In the genomic region with DNA sequence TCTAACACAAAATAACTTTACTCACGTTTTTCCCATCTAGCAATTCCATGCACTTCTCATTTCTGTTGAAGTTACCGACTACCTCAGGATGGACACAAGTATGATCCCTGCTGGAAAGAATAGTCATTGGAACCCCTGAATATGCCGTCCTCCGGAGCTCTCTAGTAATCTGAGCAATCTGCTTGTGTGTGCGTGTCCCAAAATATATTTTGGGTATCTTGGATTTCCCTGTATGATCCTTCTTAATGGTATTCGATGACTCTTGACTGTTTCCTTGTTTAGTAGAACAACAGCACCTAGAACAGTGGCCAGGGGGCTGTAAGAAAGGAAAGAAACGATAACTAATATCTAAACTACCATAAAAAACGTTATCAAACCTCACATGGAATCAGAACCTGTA, we compare ENCODE assay signal across 31 cellular contexts. TPM values are rescaled to one million over a fixed set of nuclear protein-coding genes. Genes with fewer than 3 reads are reported as not detected.
"Had no signal": no experiment of that assay in that cellular context is flagged by ENCODE, and none has a peak within 500 bp of the region (broad histone marks: within the 10 kb centered on the region; RNA-seq: fewer than 3 reads in every experiment).

No MANE protein-coding gene starts in this region.

- H3K9me3 ChIP-seq: ascending aorta, breast epithelium, esophagus squamous epithelium, gastroesophageal sphincter had no signal

- DNase-seq: activated CD4-positive, alpha-beta memory T cell treated with anti-CD3 and anti-CD28 coated beads, Interleukin-2, amount 10 ng/mL, durations not matched to agents 7 days and 5 days; activated CD4-positive, alpha-beta T cell treated with anti-CD3 and anti-CD28 coated beads for 1 hour; activated CD4-positive, alpha-beta T cell treated with anti-CD3 and anti-CD28 coated beads for 4 hours; activated CD4-positive, alpha-beta T cell treated with anti-CD3 and anti-CD28 coated beads, Interleukin-2, amount 10 ng/mL, durations not matched to agents 7 days and 5 days; activated CD4-positive, alpha-beta T cell treated with anti-CD3 and anti-CD28 coated beads, Interleukin-2, amount 50 U/mL, for 4 hours; activated CD4-positive, CD25-positive, alpha-beta regulatory T cell; activated CD8-positive, alpha-beta memory T cell treated with anti-CD3 and anti-CD28 coated beads, Interleukin-2, amount 50 U/mL, for 48 hours; activated gamma-delta T cell; activated naive CD4-positive, alpha-beta T cell; activated naive CD4-positive, alpha-beta T cell treated with anti-CD3 and anti-CD28 coated beads, Interleukin-2, amount 10 ng/mL, durations not matched to agents 7 days and 5 days; activated naive CD8-positive, alpha-beta T cell treated with anti-CD3 and anti-CD28 coated beads, Interleukin-2, amount 10 ng/mL, durations not matched to agents 7 days and 5 days; activated T-cell treated with anti-CD3 and anti-CD28 coated beads for 4 hours; activated T-cell treated with anti-CD3 and anti-CD28 coated beads, Interleukin-2, amount 50 U/mL, for 24 hours; activated T-cell treated with anti-CD3 and anti-CD28 coated beads, Interleukin-2, amount 50 U/mL, for 72 hours; central memory CD4-positive, alpha-beta T cell; cortex of kidney; dermis blood vessel endothelial cell; effector CD8-positive, alpha-beta T cell; esophagus squamous epithelium; foreskin melanocyte; head of caudate nucleus; T-helper 2 cell had no signal

- H3K27ac ChIP-seq: ascending aorta, breast epithelium, cardiac muscle cell, epithelial cell of prostate, esophagus squamous epithelium, gastroesophageal sphincter had no signal

- H3K27me3 ChIP-seq: ascending aorta, breast epithelium, cardiac muscle cell, esophagus squamous epithelium, gastroesophageal sphincter had no signal

- ATAC-seq: activated naive CD4-positive, alpha-beta T cell treated with anti-CD3 and anti-CD28 coated beads, Interleukin-2, amount 50 U/mL, for 72 hours; activated T-cell treated with anti-CD3 and anti-CD28 coated beads, Interleukin-2, amount 50 U/mL, for 72 hours; gastroesophageal sphincter had no signal

- H3K36me3 ChIP-seq: ascending aorta, breast epithelium, cardiac muscle cell, esophagus squamous epithelium, gastroesophageal sphincter had no signal

- H3K4me3 ChIP-seq: ascending aorta, breast epithelium, cardiac muscle cell, esophagus squamous epithelium, gastroesophageal sphincter had no signal

- FAIRE-seq: colon, endometrium, endothelial cell of umbilical vein had no signal

- H3K4me1 ChIP-seq: ascending aorta, breast epithelium, esophagus squamous epithelium, gastroesophageal sphincter had no signal

RNA-seq across cellular contexts. Expression of gene BRIP1, which starts 54.9 kb away (rescaled TPM):
- total RNA-seq: ascending aorta had no signal
